1 cellular context compared by ENCODE assay signal in the genomic region with DNA sequence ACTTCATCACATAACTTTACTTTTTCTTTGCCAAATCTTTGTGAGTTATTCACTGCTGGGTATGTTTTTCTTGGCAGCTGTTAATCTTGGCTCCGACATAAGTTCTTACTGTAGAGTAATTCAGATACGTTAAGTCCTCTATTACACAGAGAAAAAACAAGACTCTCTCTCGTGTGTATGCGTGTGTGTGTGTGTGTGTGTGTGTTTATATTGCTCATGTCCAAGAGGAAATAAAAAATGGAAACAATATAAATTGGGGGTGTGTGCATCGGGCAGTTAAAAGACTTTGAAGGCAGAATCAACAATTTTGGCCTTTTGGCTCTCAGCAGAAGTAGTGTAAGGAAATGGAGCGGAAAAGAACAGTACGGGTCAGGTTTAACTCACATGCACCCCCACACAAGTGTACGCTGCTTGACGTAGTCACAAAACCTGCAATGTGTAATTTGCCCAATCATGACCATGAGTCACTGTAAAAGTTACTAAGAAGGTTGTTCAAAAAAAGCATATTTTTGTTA.
TF ChIP-seq lines count a peak whose summit lies in the region.

No MANE protein-coding gene starts in this region.

TF ChIP-seq in HEK293, 187 proteins besides CTCF, POLR2A, EP300 and RAD21 (continued from another document):
- 0 out of 2 replicates have a peak, but pooled peaks have one; percentile 7 for TF ChIP-seq TSHZ1 (tag by site-specific recombination; IDR thresholded peaks at IDR 0.05; ENCODE audit: borderline replicate concordance)
- TF ChIP-seq, protein P1, sequence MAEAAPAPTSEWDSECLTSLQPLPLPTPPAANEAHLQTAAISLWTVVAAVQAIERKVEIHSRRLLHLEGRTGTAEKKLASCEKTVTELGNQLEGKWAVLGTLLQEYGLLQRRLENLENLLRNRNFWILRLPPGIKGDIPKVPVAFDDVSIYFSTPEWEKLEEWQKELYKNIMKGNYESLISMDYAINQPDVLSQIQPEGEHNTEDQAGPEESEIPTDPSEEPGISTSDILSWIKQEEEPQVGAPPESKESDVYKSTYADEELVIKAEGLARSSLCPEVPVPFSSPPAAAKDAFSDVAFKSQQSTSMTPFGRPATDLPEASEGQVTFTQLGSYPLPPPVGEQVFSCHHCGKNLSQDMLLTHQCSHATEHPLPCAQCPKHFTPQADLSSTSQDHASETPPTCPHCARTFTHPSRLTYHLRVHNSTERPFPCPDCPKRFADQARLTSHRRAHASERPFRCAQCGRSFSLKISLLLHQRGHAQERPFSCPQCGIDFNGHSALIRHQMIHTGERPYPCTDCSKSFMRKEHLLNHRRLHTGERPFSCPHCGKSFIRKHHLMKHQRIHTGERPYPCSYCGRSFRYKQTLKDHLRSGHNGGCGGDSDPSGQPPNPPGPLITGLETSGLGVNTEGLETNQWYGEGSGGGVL (tag by site-specific recombination; IDR thresholded peaks at IDR 0.05) = peak; percentile 79
- no peak for TF ChIP-seq ZNF211 (tag by site-specific recombination; IDR thresholded peaks at IDR 0.05; ENCODE audit: low read depth)
- TF ChIP-seq ZNF549 (tag by site-specific recombination; IDR thresholded peaks at IDR 0.05) = no peak
- TF ChIP-seq ZBTB21 (tag by site-specific recombination; IDR thresholded peaks at IDR 0.05) = no peak
- no peak for TF ChIP-seq HOXC10 (CRISPR knock-in tag; IDR thresholded peaks at IDR 0.05)
- no peak for TF ChIP-seq WT1 (tag by site-specific recombination; IDR thresholded peaks at IDR 0.05)
- 0 out of 2 replicates have a peak, but pooled peaks have one; percentile 41 for TF ChIP-seq ZFP69B (tag by site-specific recombination; IDR thresholded peaks at IDR 0.05)
- TF ChIP-seq ZNF692 (tag by site-specific recombination; IDR thresholded peaks at IDR 0.05) = peak; percentile 66
- no peak for TF ChIP-seq ZNF175 (tag by site-specific recombination; IDR thresholded peaks at IDR 0.05)
- TF ChIP-seq ELK4 (IDR thresholded peaks at IDR 0.05; ENCODE audit: borderline replicate concordance, low read depth, low read length) = no peak
- no peak for TF ChIP-seq ZBTB49 (tag by site-specific recombination; IDR thresholded peaks at IDR 0.05; ENCODE audit: low read depth)
- TF ChIP-seq ZNF704 (tag by site-specific recombination; IDR thresholded peaks at IDR 0.05) = no peak
- TF ChIP-seq FEZF1 (tag by site-specific recombination; IDR thresholded peaks at IDR 0.05) = peak; percentile 95
- TF ChIP-seq ZNF600 (tag by site-specific recombination; IDR thresholded peaks at IDR 0.05) = peak; percentile 49
- no peak for TF ChIP-seq ZNF76 (tag by site-specific recombination; IDR thresholded peaks at IDR 0.05; ENCODE audit: borderline replicate concordance, low read depth)
- no peak for TF ChIP-seq ZNF223 (tag by site-specific recombination; IDR thresholded peaks at IDR 0.05)
- no peak for TF ChIP-seq ZNF473 (tag by site-specific recombination; IDR thresholded peaks at IDR 0.05)
- no peak for TF ChIP-seq ZNF416 (tag by site-specific recombination; IDR thresholded peaks at IDR 0.05)
- TF ChIP-seq ZNF501 (tag by site-specific recombination; IDR thresholded peaks at IDR 0.05) = 0 out of 2 replicates have a peak, but pooled peaks have one; percentile 52
- no peak for TF ChIP-seq ZNF529 (tag by site-specific recombination; IDR thresholded peaks at IDR 0.05; ENCODE audit: insufficient replicate concordance)
- peak; percentile 61 for TF ChIP-seq SCRT2 (tag by site-specific recombination; IDR thresholded peaks at IDR 0.05)
